ENCODE assay signal across 18 cellular contexts in the genomic region with DNA sequence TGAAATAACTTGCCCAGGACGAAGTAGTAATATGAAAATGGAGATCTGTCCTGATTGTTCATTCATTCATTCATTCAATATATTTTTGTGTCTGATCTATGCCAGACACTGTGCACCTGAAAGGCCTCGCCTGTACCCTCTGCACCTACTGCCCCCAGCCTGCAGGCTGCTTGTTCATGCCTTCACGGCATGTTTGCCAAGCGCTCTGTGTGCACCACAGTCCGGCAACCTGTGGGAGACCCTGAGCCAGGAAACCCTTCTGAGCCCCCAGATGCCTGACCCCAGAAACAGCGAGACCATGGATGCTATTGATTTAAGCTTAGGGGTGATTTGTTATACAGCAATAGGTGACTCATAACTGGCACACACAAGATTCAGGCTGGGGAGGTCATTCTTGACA.
"Had no signal": no experiment of that assay in that cellular context is flagged by ENCODE, and none has a peak within 500 bp of the region (broad histone marks: within the 10 kb centered on the region; RNA-seq: fewer than 3 reads in every experiment).

No MANE protein-coding gene starts in this region.

- ATAC-seq: activated CD8-positive, alpha-beta T cell treated with anti-CD3 and anti-CD28 coated beads, Interleukin-2, amount 10 ng/mL, durations not matched to agents 7 days and 5 days; left ventricle myocardium superior; psoas muscle; right cardiac atrium had no signal

- H3K4me3 ChIP-seq: colonic mucosa, psoas muscle, skin epidermis, testis, upper lobe of left lung had no signal

- H3K9me3 ChIP-seq: colonic mucosa, testis had no signal

- H3K27ac ChIP-seq: brain microvascular endothelial cell, colonic mucosa, psoas muscle, skin epidermis, testis, upper lobe of left lung had no signal

- H3K36me3 ChIP-seq: brain microvascular endothelial cell, colonic mucosa, upper lobe of left lung had no signal

- H3K4me1 ChIP-seq: colonic mucosa, psoas muscle, testis, upper lobe of left lung had no signal

- H3K27me3 ChIP-seq: brain microvascular endothelial cell, colonic mucosa, testis, upper lobe of left lung had no signal

- DNase-seq: activated CD4-positive, alpha-beta T cell treated with anti-CD3 and anti-CD28 coated beads, Interleukin-2, amount 10 ng/mL, durations not matched to agents 7 days and 5 days; activated CD8-positive, alpha-beta T cell treated with anti-CD3 and anti-CD28 coated beads, Interleukin-2, amount 10 ng/mL, durations not matched to agents 7 days and 5 days; activated naive CD4-positive, alpha-beta T cell treated with Interleukin-2 at 50 U/mL for 16 hours; aorta; brain microvascular endothelial cell; colonic mucosa; erythroblast; foreskin melanocyte; left ventricle myocardium superior; psoas muscle; right cardiac atrium; stimulated activated CD4-positive, alpha-beta T cell treated with anti-CD3 and anti-CD28 coated beads, Interleukin-15, amount 100 ng/mL, for 24 hours; stimulated activated CD4-positive, alpha-beta T cell treated with anti-CD3 and anti-CD28 coated beads, Interleukin-2, amount 100 ng/mL, for 48 hours; T1000; testis had no signal

- H3K27me3 Mint-ChIP-seq: activated CD4-positive, alpha-beta T cell treated with anti-CD3 and anti-CD28 coated beads, Interleukin-2, amount 10 ng/mL, durations not matched to agents 7 days and 5 days; central memory CD8-positive, alpha-beta T cell had no signal

- H3K4me3 Mint-ChIP-seq: activated CD4-positive, alpha-beta T cell treated with anti-CD3 and anti-CD28 coated beads, Interleukin-2, amount 10 ng/mL, durations not matched to agents 7 days and 5 days; activated CD8-positive, alpha-beta T cell treated with anti-CD3 and anti-CD28 coated beads, Interleukin-2, amount 10 ng/mL, durations not matched to agents 7 days and 5 days; central memory CD8-positive, alpha-beta T cell had no signal

- H3K27ac Mint-ChIP-seq: activated CD8-positive, alpha-beta T cell treated with anti-CD3 and anti-CD28 coated beads, Interleukin-2, amount 10 ng/mL, durations not matched to agents 7 days and 5 days had no signal
